In the genomic region with DNA sequence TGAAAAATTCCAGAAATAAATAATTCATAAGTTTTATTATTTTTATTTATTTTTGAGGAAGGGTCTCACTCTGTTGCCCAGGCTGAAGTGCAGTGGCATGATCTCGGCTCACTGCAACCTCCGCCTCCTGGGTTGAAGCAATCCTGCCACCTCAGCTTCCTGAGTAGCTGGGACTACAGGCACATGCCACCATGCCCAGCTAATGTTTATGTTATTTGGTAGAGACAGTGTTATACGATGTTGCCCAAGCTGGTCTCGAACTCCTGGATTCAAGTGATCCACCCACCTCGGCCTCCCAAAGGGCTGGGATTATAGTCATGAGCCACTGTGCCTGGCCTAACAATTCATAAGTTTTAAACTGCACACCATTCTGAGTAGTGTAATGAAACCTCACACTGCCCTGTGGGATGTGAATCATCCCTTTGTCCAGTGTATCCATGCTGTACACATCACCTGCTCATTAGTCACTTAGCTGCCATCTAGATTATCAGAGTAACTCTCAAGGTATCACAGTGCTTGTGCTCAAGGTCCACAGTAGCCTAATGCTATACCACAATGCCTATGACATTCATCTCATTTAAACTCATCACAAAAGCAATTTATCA, we compare ENCODE assay signal across 11 cellular contexts. TPM values are rescaled to one million over a fixed set of nuclear protein-coding genes. Genes with fewer than 3 reads are reported as not detected.
DNase-seq lines count a peak whose midpoint lies in the region; ATAC-seq and TF ChIP-seq lines count a peak whose summit lies in the region.
"Had no signal": no experiment of that assay in that cellular context is flagged by ENCODE, and none has a peak within 500 bp of the region (broad histone marks: within the 10 kb centered on the region; RNA-seq: fewer than 3 reads in every experiment).

No MANE protein-coding gene starts in this region.

- H3K4ac ChIP-seq in neuronal stem cell (ENCODE audit: low read length): no peak overlapping the region

- H3K27ac ChIP-seq in HCT116 (ENCODE audit: low read depth, low read length) (no peak overlapping the region), neuronal stem cell (replicated peaks; ENCODE audit: low read length) (no peak overlapping the region)
- H3K27ac ChIP-seq: gastroesophageal sphincter, thoracic aorta had no signal

- no peak overlapping the region for H2BK12ac ChIP-seq in neuronal stem cell (ENCODE audit: low read length)

- peak; percentile 25 for DNase-seq in AG09309 (ENCODE audit: low read depth)
- peak; percentile 72 for DNase-seq in HCT116 (ENCODE audit: low read depth, low spot score)
- DNase-seq in SW480 (ENCODE audit: low spot score): peak; percentile 42
- peak; percentile 83 for DNase-seq in iris pigment epithelial cell (ENCODE audit: low read depth)
- DNase-seq in NCI-H2196 treated with DMSO at 0.1 percent for 48 hours (lab: John Stamatoyannopoulos, UW; ENCODE audit: unreplicated experiment): no peak
- DNase-seq in neuronal stem cell (ENCODE audit: low spot score): no peak
- DNase-seq: C1 segment of cervical spinal cord had no signal

- H3K18ac ChIP-seq in neuronal stem cell (ENCODE audit: low read length): no peak overlapping the region

- no peak overlapping the region for H3K23ac ChIP-seq in neuronal stem cell (ENCODE audit: low read depth, low read length, poor library complexity)

- ATAC-seq in HCT116: peak; percentile 98
- ATAC-seq in GM21390 (IDR thresholded peaks at IDR 0.05; ENCODE audit: unreplicated experiment): no peak
- ATAC-seq in HG02840 (IDR thresholded peaks at IDR 0.05; ENCODE audit: low FRiP score, unreplicated experiment): no peak
- ATAC-seq: gastroesophageal sphincter had no signal

- no peaks in the 10 kb centered on the region for H3K9me2 ChIP-seq in HCT116 (ENCODE audit: insufficient read depth)

- H3K9ac ChIP-seq in HCT116 (ENCODE audit: low read length): peak overlapping the region; percentile 16; the same call in 1 of the 2 replicates
- no peak overlapping the region for H3K9ac ChIP-seq in neuronal stem cell (ENCODE audit: low read depth, low read length, poor library complexity)

- H4K8ac ChIP-seq in neuronal stem cell (ENCODE audit: low read depth, low read length): no peak overlapping the region

- no peak for TF ChIP-seq RAD21 in HCT116 (IDR thresholded peaks at IDR 0.05; ENCODE audit: low read depth)

- no peak overlapping the region for H2BK15ac ChIP-seq in neuronal stem cell (ENCODE audit: low read length)

- no peak overlapping the region for H2BK120ac ChIP-seq in neuronal stem cell (ENCODE audit: low read depth, low read length)

- H3K4me2 ChIP-seq in HCT116 (ENCODE audit: low read length): peak overlapping the region; percentile 48
- H3K4me2 ChIP-seq in neuronal stem cell (ENCODE audit: insufficient read depth, low read length, poor library complexity, severe bottlenecking): no peak overlapping the region

- peaks cover 0 to 18% of the 10 kb centered on the region in 2 experiments; a peak in 2 of 4 replicates for H3K4me1 ChIP-seq in HCT116 (ENCODE audit: control insufficient read depth in 1 of 2, insufficient read depth in 2 of 2, low read length in 2 of 2)
- H3K4me1 ChIP-seq in neuronal stem cell (ENCODE audit: control insufficient read depth in 2 of 2, insufficient read depth in 1 of 2, low read depth in 1 of 2, low read length in 2 of 2): peaks cover 0 to 2% of the 10 kb centered on the region in 2 donors
- H3K4me1 ChIP-seq: gastroesophageal sphincter had no signal

- no TSS peak for BruUV-seq in HCT116 (replicated peaks; lab: Mats Ljungman, UMichigan)

- no CpG with 5 or more reads among the region's 5 CpGs for WGBS in neuronal stem cell (ENCODE audit: extremely low coverage in 2 of 2, insufficient read length in 2 of 2, insufficient replicate concordance in 1 of 2), 2 donors

- no peaks in the 10 kb centered on the region for H3K79me2 ChIP-seq in HCT116 (ENCODE audit: insufficient read depth, low read length)

- H3K4me3 ChIP-seq in AG09309 (ENCODE audit: control insufficient read depth, low read depth, low read length): no peak overlapping the region
- H3K4me3 ChIP-seq in HCT116 (replicated peaks in 1 of 2; ENCODE audit: low read depth in 1 of 2, low read length in 2 of 2): no peak overlapping the region
- H3K4me3 ChIP-seq in neuronal stem cell (ENCODE audit: low read length in 2 of 2): no peak overlapping the region
- H3K4me3 ChIP-seq: gastroesophageal sphincter, thoracic aorta had no signal

- RAD21 ChIA-PET in HCT116 (lab: Charles Lee; ENCODE audit: low non-redundant PET in 1 of 2, low total read pairs in 2 of 2, uncharacterized antibody in 2 of 2, unreplicated experiment in 2 of 2): no interaction called here

- H4K20me1 ChIP-seq in HCT116 (ENCODE audit: insufficient read depth): no peaks in the 10 kb centered on the region

- no peak for TF ChIP-seq CTCF in AG09309 (IDR thresholded peaks at IDR 0.05; ENCODE audit: control insufficient read depth, insufficient read depth, low read depth, low read length, missing control alignments)
- no peak for TF ChIP-seq CTCF in HCT116 (IDR thresholded peaks at IDR 0.05 in 2 of 3, conservative IDR thresholded peaks at IDR 0.05 in 1 of 3; ENCODE audit: borderline replicate concordance in 1 of 3, insufficient read depth in 1 of 3, low read depth in 2 of 3, low read length in 2 of 3)

- no peaks in the 10 kb centered on the region for H3K27me3 ChIP-seq in HCT116 (ENCODE audit: insufficient read depth, low read length)
- H3K27me3 ChIP-seq in neuronal stem cell (ENCODE audit: control insufficient read depth in 3 of 3, insufficient read depth in 3 of 3, low read depth in 1 of 3, low read length in 3 of 3): no peaks in the 10 kb centered on the region
- H3K27me3 ChIP-seq: gastroesophageal sphincter had no signal

- H2BK5ac ChIP-seq in neuronal stem cell (ENCODE audit: low read length): no peak overlapping the region

- no peaks in the 10 kb centered on the region for H3K79me1 ChIP-seq in neuronal stem cell (ENCODE audit: low read depth, low read length)

- H4K91ac ChIP-seq in neuronal stem cell (ENCODE audit: low read depth, low read length, poor library complexity): no peak overlapping the region

- intact Hi-C loops in HCT116 (cut with micrococcal nuclease): no loop called here

- H3K36me3 ChIP-seq in HCT116 (ENCODE audit: control insufficient read depth in 1 of 2, insufficient read depth in 2 of 2, low read length in 2 of 2): no peaks in the 10 kb centered on the region
- peaks cover 0 to 25% of the 10 kb centered on the region in 2 donors for H3K36me3 ChIP-seq in neuronal stem cell (replicated peaks in 1 of 2; ENCODE audit: control insufficient read depth in 2 of 2, insufficient read depth in 2 of 2, low read length in 2 of 2)
- H3K36me3 ChIP-seq: gastroesophageal sphincter, thoracic aorta had no signal

- POLR2A ChIA-PET in HCT116 (lab: Charles Lee): no interaction called here

- TF ChIP-seq POLR2A in HCT116 (IDR thresholded peaks at IDR 0.05; ENCODE audit: borderline replicate concordance, extremely low read depth, insufficient read depth, insufficient read length): no peak

- no peaks in the 10 kb centered on the region for H3K9me3 ChIP-seq in HCT116 (ENCODE audit: control insufficient read depth in 1 of 2, insufficient read depth in 1 of 2, low read depth in 1 of 2, low read length in 2 of 2)
- H3K9me3 ChIP-seq in neuronal stem cell (replicated peaks in 1 of 2; ENCODE audit: control insufficient read depth in 2 of 2, insufficient read depth in 1 of 2, low read depth in 1 of 2, low read length in 2 of 2): no peaks in the 10 kb centered on the region
- H3K9me3 ChIP-seq: gastroesophageal sphincter, thoracic aorta had no signal

- CTCF ChIA-PET in HCT116 (lab: Charles Lee): interaction anchor here (1.1 to 2.4 kb wide), 2 partner anchors 14 to 212 kb away, joined by 5 to 10 read pairs; no protein-coding TSS in a partner anchor

- H3K14ac ChIP-seq in neuronal stem cell (ENCODE audit: low read length): no peak overlapping the region

- H2AFZ ChIP-seq in HCT116 (ENCODE audit: low read depth, low read length, poor library complexity, severe bottlenecking): no peak overlapping the region
- H2AFZ ChIP-seq in neuronal stem cell (ENCODE audit: low read length): no peak overlapping the region

- no peak overlapping the region for H2AK5ac ChIP-seq in neuronal stem cell (ENCODE audit: low read depth, low read length)

TF ChIP-seq in HCT116, 20 proteins besides CTCF, POLR2A, EP300 and RAD21:
- TF ChIP-seq CBX3 (IDR thresholded peaks at IDR 0.05; ENCODE audit: low read depth): peak; percentile 94
- peak; percentile 69 for TF ChIP-seq FOSL1 (IDR thresholded peaks at IDR 0.05; ENCODE audit: low read depth)
- TF ChIP-seq, protein P1, sequence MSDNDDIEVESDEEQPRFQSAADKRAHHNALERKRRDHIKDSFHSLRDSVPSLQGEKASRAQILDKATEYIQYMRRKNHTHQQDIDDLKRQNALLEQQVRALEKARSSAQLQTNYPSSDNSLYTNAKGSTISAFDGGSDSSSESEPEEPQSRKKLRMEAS (IDR thresholded peaks at IDR 0.05): peak; percentile 62
- TF ChIP-seq SP1 (IDR thresholded peaks at IDR 0.05; ENCODE audit: low read depth): peak; percentile 60
- 0 out of 2 replicates have a peak, but pooled peaks have one; percentile 55 for TF ChIP-seq SIN3A (IDR thresholded peaks at IDR 0.05; ENCODE audit: low read depth)
- TF ChIP-seq YY1 (IDR thresholded peaks at IDR 0.05; ENCODE audit: extremely low read depth, insufficient replicate concordance, low read depth, low read length): peak; percentile 34
- TF ChIP-seq, protein P2, sequence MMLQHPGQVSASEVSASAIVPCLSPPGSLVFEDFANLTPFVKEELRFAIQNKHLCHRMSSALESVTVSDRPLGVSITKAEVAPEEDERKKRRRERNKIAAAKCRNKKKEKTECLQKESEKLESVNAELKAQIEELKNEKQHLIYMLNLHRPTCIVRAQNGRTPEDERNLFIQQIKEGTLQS (IDR thresholded peaks at IDR 0.05): no peak
- TF ChIP-seq EGR1 (IDR thresholded peaks at IDR 0.05; ENCODE audit: low read depth): peak; percentile 40; the same call in 1 of the 2 replicates
- no peak for TF ChIP-seq EZH2phosphoT487 (IDR thresholded peaks at IDR 0.05; ENCODE audit: borderline replicate concordance)
- peak; percentile 45; the same call in 1 of the 2 replicates for TF ChIP-seq CEBPB (IDR thresholded peaks at IDR 0.05; ENCODE audit: low read depth)
- TF ChIP-seq SRF (IDR thresholded peaks at IDR 0.05; ENCODE audit: low read depth): no peak
- TF ChIP-seq JUND (IDR thresholded peaks at IDR 0.05): peak; percentile 81
TF ChIP-seq in HCT116: peak in this region for 9.

RNA-seq across cellular contexts. Expression of a gene that starts 17.9 kb away (rescaled TPM):
- total RNA-seq in HCT116 (2021; ENCODE audit: unreplicated experiment): 7.9 TPM
- polyA plus RNA-seq in HCT116 (2012): 1.4 and 2.2 TPM in 2 replicates
- polyA plus RNA-seq in neuronal stem cell (2013, experiment 1 of 2): 20.9 TPM
- 21.1 TPM for polyA plus RNA-seq in neuronal stem cell (2013, experiment 2 of 2)
- total RNA-seq: gastroesophageal sphincter, thoracic aorta had no signal

Comparison
In these comparisons a context has a peak if more than half of its experiments do, and no peak if none do; other contexts are left out.
1. DNase-seq: peak in AG09309 (single experiment), HCT116 (single experiment), SW480 (single experiment) and iris pigment epithelial cell (single experiment); none in NCI-H2196 treated with DMSO at 0.1 percent for 48 hours (single experiment) and neuronal stem cell (single experiment).